ENCODE assay signal across 8 cellular contexts in the genomic region with DNA sequence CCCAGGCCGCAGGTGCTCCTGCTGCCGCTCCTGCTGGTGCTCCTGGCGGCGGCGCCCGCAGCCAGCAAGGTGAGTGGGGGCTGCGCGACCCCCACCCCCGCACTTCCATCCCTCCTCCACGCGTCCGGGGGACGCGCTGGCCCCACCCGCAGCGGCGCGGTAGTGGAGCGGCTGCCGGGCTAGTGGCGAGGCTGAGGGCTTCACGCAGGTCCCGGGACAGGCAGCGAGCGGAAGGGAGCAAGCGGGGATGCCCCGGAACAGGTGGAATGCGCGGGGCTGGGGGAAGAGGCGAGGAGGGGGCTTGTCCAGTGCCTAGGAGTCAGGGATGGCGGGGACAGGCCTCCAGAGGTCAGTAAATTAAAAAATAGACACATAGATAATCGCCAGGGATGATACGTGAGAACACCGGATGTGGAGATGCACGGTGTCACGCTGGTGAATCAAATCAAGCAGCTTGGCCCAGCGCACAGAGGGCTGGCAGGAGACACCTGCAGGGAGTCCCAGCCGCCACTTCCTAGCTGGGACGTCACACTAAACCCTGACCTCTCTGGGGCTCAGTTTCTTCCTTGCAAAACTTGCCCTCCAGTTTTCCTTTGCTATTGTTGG. TPM values are rescaled to one million over a fixed set of nuclear protein-coding genes. Genes with fewer than 3 reads are reported as not detected.
DNase-seq lines count a peak whose midpoint lies in the region; ATAC-seq and TF ChIP-seq lines count a peak whose summit lies in the region.

No MANE protein-coding gene starts in this region.

- peaks cover 2% of the 10 kb centered on the region for H3K27me3 Mint-ChIP-seq in IgD-negative memory B cell

- intact Hi-C loops in breast epithelium (cut with DNase I; ENCODE audit: low total_unique reads) (no loop called here), vagina (cut with DNase I) (no loop called here)

- H3K9me3 ChIP-seq in breast epithelium (peaks cover 0 to 10% of the 10 kb centered on the region in 2 donors), lung (ENCODE audit: control insufficient read depth in 2 of 2, insufficient read depth in 1 of 2, low read length in 1 of 2) (peaks cover 0 to 2% of the 10 kb centered on the region in 2 donors), vagina (no peaks in the 10 kb centered on the region)

- H3K27ac Mint-ChIP-seq in IgD-negative memory B cell = peak overlapping the region; percentile 89 to 93 (median 90)

- H3K9me3 Mint-ChIP-seq in IgD-negative memory B cell = no peaks in the 10 kb centered on the region

- TF ChIP-seq CTCF in breast epithelium (IDR thresholded peaks at IDR 0.05) (no peak), lung (IDR thresholded peaks at IDR 0.05; ENCODE audit: control extremely low read depth, extremely low read depth) (no peak), vagina (IDR thresholded peaks at IDR 0.05) (no peak)

- H3K27me3 ChIP-seq in breast epithelium (peaks cover 8 to 11% of the 10 kb centered on the region in 2 donors), lung (ENCODE audit: control insufficient read depth, insufficient read depth) (no peaks in the 10 kb centered on the region), vagina (no peaks in the 10 kb centered on the region)

- H3K36me3 ChIP-seq in breast epithelium (no peaks in the 10 kb centered on the region), lung (ENCODE audit: control insufficient read depth in 2 of 2, insufficient read depth in 2 of 2, low read length in 2 of 2) (no peaks in the 10 kb centered on the region), vagina (no peaks in the 10 kb centered on the region)

- H3K4me1 Mint-ChIP-seq in IgD-negative memory B cell = peaks cover 34 to 51% (median 42%) of the 10 kb centered on the region in 3 donors

- peak; percentile 17 to 43 for DNase-seq in NCI-H524 (lab: John Stamatoyannopoulos, UW)
- DNase-seq in NCI-H524 treated with DMSO at 0.1 percent for 48 hours (lab: John Stamatoyannopoulos, UW) = no peak
- DNase-seq in breast epithelium (ENCODE audit: low spot score in 2 of 2) = no peak
- no peak for DNase-seq in lung (ENCODE audit: low spot score)
- DNase-seq in vagina (ENCODE audit: extremely low spot score in 2 of 2) = no peak
- DNase-seq in T-helper 9 cell = no peak

- ATAC-seq in GM21723 (IDR thresholded peaks at IDR 0.05; ENCODE audit: unreplicated experiment) (peak; percentile 73), lung (ENCODE audit: insufficient read depth, low FRiP score) (no peak)

- H3K4me3 Mint-ChIP-seq in IgD-negative memory B cell = peak overlapping the region; percentile 88 to 98 (median 96)

- H3K4me3 ChIP-seq in breast epithelium (peak overlapping the region; percentile 35 to 76 (median 59)), lung (peak overlapping the region; percentile 40), vagina (peak overlapping the region; percentile 34 to 38)

- WGBS in lung, 2 donors = 2 to 3% methylated on average over 39 of the region's 39 CpGs

- peak overlapping the region in 1 of 2 donors; percentile 34 for H3K27ac ChIP-seq in breast epithelium
- peak overlapping the region in 1 of 2 donors; percentile 57 for H3K27ac ChIP-seq in lung (ENCODE audit: low read depth in 1 of 2, low read length in 1 of 2)
- H3K27ac ChIP-seq in vagina = no peak overlapping the region

- no peaks in the 10 kb centered on the region for H3K4me1 ChIP-seq in breast epithelium
- H3K4me1 ChIP-seq in lung (ENCODE audit: control insufficient read depth in 2 of 2, insufficient read depth in 2 of 2, low read length in 2 of 2) = peaks cover 0 to 9% of the 10 kb centered on the region in 2 donors
- peaks cover 20% of the 10 kb centered on the region for H3K4me1 ChIP-seq in vagina

- H3K36me3 Mint-ChIP-seq in IgD-negative memory B cell = peaks cover 6% of the 10 kb centered on the region

- TF ChIP-seq POLR2A in breast epithelium (IDR thresholded peaks at IDR 0.05) = no peak
- TF ChIP-seq POLR2A in vagina (IDR thresholded peaks at IDR 0.05) = no peak

RNA-seq across cellular contexts. Expression of a gene that starts 0.4 kb away (rescaled TPM):
- polyA plus RNA-seq in IgD-negative memory B cell = 6.2 TPM
- 1 to 10 TPM; 2.9 to 3.7 (median 3.3) TPM for total RNA-seq in breast epithelium
- 10 to 100 TPM; 21.1 to 34.2 TPM for total RNA-seq in lung
- 10 to 100 TPM in 1 of 2 donors, 1 to 10 TPM in 1; 3.5 to 19.4 TPM for polyA plus RNA-seq in lung
- 1.5 TPM for total RNA-seq in vagina

RNA-seq across cellular contexts. Expression of a gene that starts 0.8 kb away (rescaled TPM):
- polyA plus RNA-seq in IgD-negative memory B cell (20.8 TPM), lung (1 to 10 TPM; 2.7 to 5.6 TPM)
- total RNA-seq in breast epithelium (1 to 10 TPM; 1.2 to 3.8 (median 1.6) TPM), lung (10 to 100 TPM; 14.0 to 20.1 TPM), vagina (2.5 TPM)

Comparison
In these comparisons a context has a peak if more than half of its experiments do, and no peak if none do; other contexts are left out.
1. DNase-seq: peak in NCI-H524 (2 of 2); none in NCI-H524 treated with DMSO at 0.1 percent for 48 hours (single experiment), breast epithelium (0 of 2), lung (single experiment), vagina (0 of 2) and T-helper 9 cell (single experiment).
2. Peak in every context shown above with its lines, with median percentiles within 50 percentile points of each other: H3K4me3 ChIP-seq.